ENCODE assay signal across 12 cellular contexts in the genomic region with DNA sequence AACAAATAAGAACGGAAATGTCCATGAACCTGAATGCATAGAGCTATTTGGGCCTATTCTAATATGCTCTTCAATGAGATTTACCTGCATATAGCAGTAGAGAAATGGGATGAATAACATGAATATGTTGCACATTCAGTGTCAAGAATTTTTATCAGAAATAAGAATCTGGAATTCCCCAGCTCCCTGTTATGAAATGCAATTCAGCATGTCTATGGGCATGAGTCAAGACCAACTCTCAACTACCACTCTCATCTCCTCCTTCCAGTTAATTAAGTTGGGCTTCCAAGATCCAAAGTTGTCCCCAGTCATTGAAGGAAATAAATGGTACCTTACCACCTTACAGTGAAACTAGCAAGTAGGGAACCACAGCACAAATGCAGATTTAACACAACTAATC.
"Had no signal": no experiment of that assay in that cellular context is flagged by ENCODE, and none has a peak within 500 bp of the region (broad histone marks: within the 10 kb centered on the region; RNA-seq: fewer than 3 reads in every experiment).

No MANE protein-coding gene starts in this region.

- H3K4me1 ChIP-seq: esophagus muscularis mucosa, left ventricle myocardium inferior, thyroid gland had no signal

- H3K36me3 ChIP-seq: esophagus muscularis mucosa, left ventricle myocardium inferior, thyroid gland had no signal

- H3K27ac ChIP-seq: esophagus muscularis mucosa, left ventricle myocardium inferior, thyroid gland had no signal

- H3K4me3 ChIP-seq: esophagus muscularis mucosa, left ventricle myocardium inferior, mucosa of descending colon, thyroid gland had no signal

- H3K9me3 ChIP-seq: mucosa of descending colon, thyroid gland had no signal

- DNase-seq: activated CD4-positive, alpha-beta T cell treated with anti-CD3 and anti-CD28 coated beads, Interleukin-2, amount 50 U/mL, for 48 hours; activated naive CD8-positive, alpha-beta T cell treated with anti-CD3 and anti-CD28 coated beads for 36 hours; anterior cingulate cortex; effector CD8-positive, alpha-beta T cell; foreskin melanocyte; left ventricle myocardium inferior; mucosa of descending colon; naive B cell; stimulated activated CD4-positive, alpha-beta T cell treated with anti-CD3 and anti-CD28 coated beads, Interleukin-2, amount 100 ng/mL, for 24 hours; stimulated activated naive CD4-positive, alpha-beta T cell treated with Interleukin-2 at 50 U/mL for 16 hours; thyroid gland had no signal

- H3K27me3 ChIP-seq: esophagus muscularis mucosa, thyroid gland had no signal

- ATAC-seq: mucosa of descending colon had no signal
